Comparison of ENCODE assay signal across 16 cellular contexts in the genomic region with DNA sequence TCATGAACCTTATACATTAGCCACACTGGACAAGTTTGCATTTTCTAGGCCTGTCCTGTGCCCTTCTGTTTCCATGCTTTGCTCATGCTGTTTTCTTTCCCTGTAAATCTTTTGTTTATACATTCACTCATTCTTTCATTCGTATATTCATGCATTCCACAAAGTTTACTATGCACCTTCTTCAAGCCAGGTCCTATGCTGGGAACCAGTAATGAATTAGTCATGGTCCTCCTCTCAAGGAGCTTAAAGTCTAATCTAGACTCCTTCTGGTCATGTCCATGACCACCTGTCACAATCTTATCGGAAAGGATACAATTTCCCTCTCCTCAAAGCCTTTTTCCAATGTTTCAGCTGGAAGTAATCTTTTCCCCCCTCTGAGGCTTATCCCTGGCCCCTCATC. TPM values are rescaled to one million over a fixed set of nuclear protein-coding genes. Genes with fewer than 3 reads are reported as not detected.
DNase-seq lines count a peak whose midpoint lies in the region; ATAC-seq, FAIRE-seq and TF ChIP-seq lines count a peak whose summit lies in the region.
"Had no signal": no experiment of that assay in that cellular context is flagged by ENCODE, and none has a peak within 500 bp of the region (broad histone marks: within the 10 kb centered on the region; RNA-seq: fewer than 3 reads in every experiment).

No MANE protein-coding gene starts in this region.

- no peak overlapping the region for H4K91ac ChIP-seq in IMR-90 (ENCODE audit: insufficient read depth, low read depth, low read length)

- TF ChIP-seq RAD21 in IMR-90 (IDR thresholded peaks at IDR 0.05; ENCODE audit: low read length), result no peak

- H3K9ac ChIP-seq in IMR-90 (ENCODE audit: low read depth, low read length), result no peak overlapping the region
- no peak overlapping the region for H3K9ac ChIP-seq in astrocyte (ENCODE audit: low read length)

- H2AFZ ChIP-seq in IMR-90 (replicated peaks; ENCODE audit: low read length, poor library complexity), result no peak overlapping the region
- no peak overlapping the region for H2AFZ ChIP-seq in astrocyte (ENCODE audit: low read depth, low read length)

- no peak overlapping the region for H2BK20ac ChIP-seq in IMR-90 (ENCODE audit: low read depth, low read length)

- CTCF ChIA-PET in IMR-90 (lab: Yijun Ruan, JAX), result interaction anchor here (1.1 to 2.1 kb wide), 2 partner anchors 195 to 217 kb away, joined by 3 to 7 read pairs; no protein-coding TSS in a partner anchor

- POLR2A ChIA-PET in IMR-90 (lab: Charles Lee; ENCODE audit: unreplicated experiment), result no interaction called here

- no peak for FAIRE-seq in astrocyte (lab: Jason Lieb, UNC)
- FAIRE-seq: A549, GM12878 had no signal

- no peak overlapping the region for H2AK5ac ChIP-seq in IMR-90 (ENCODE audit: low read depth, low read length)

- H3K79me2 ChIP-seq in astrocyte (ENCODE audit: insufficient read depth, low read length), result no peaks in the 10 kb centered on the region

- no peaks in the 10 kb centered on the region for H3K9me3 Mint-ChIP-seq in activated naive CD4-positive, alpha-beta T cell treated with anti-CD3 and anti-CD28 coated beads, Interleukin-2, amount 50 U/mL, for 24 hours
- no peaks in the 10 kb centered on the region for H3K9me3 Mint-ChIP-seq in astrocyte (ENCODE audit: unreplicated experiment)
- H3K9me3 Mint-ChIP-seq: CD4-positive, alpha-beta memory T cell had no signal

- no peaks in the 10 kb centered on the region for H3K9me1 ChIP-seq in IMR-90 (ENCODE audit: insufficient read depth, low read length)

- TF ChIP-seq CTCF in IMR-90 (conservative IDR thresholded peaks at IDR 0.05; ENCODE audit: low read depth, low read length) (no peak), astrocyte (IDR thresholded peaks at IDR 0.05; ENCODE audit: insufficient read depth, low read depth, low read length) (no peak), lower lobe of right lung (IDR thresholded peaks at IDR 0.05) (no peak)

- no peaks in the 10 kb centered on the region for H4K20me1 ChIP-seq in IMR-90 (ENCODE audit: insufficient read depth, low read length)
- peaks cover 6% of the 10 kb centered on the region for H4K20me1 ChIP-seq in astrocyte (ENCODE audit: insufficient read depth, low read length)

- intact Hi-C loops in IMR-90 (cut with micrococcal nuclease) (no loop called here), lower lobe of right lung (cut with DNase I) (no loop called here)

- H3K56ac ChIP-seq in IMR-90 (ENCODE audit: extremely low read depth, insufficient read depth, low read length), result no peak overlapping the region

- H3K27me3 Mint-ChIP-seq in activated naive CD4-positive, alpha-beta T cell treated with anti-CD3 and anti-CD28 coated beads, Interleukin-2, amount 50 U/mL, for 24 hours, result peaks cover 7% of the 10 kb centered on the region
- peaks cover 26% of the 10 kb centered on the region for H3K27me3 Mint-ChIP-seq in astrocyte (ENCODE audit: low read depth, unreplicated experiment)

- H2BK120ac ChIP-seq in IMR-90 (ENCODE audit: low read depth, low read length), result no peak overlapping the region

- BruUV-seq in IMR-90 (replicated peaks; lab: Mats Ljungman, UMichigan), result no TSS peak

- no peak overlapping the region for H2AK9ac ChIP-seq in IMR-90 (replicated peaks; ENCODE audit: low read depth, low read length, poor library complexity)

- H3K14ac ChIP-seq in IMR-90 (replicated peaks; ENCODE audit: low read depth, low read length), result no peak overlapping the region

- H3K4me1 Mint-ChIP-seq in activated naive CD4-positive, alpha-beta T cell treated with anti-CD3 and anti-CD28 coated beads, Interleukin-2, amount 50 U/mL, for 24 hours, result peaks cover 18% of the 10 kb centered on the region
- peaks cover 19% of the 10 kb centered on the region for H3K4me1 Mint-ChIP-seq in astrocyte (ENCODE audit: low read depth, unreplicated experiment)

- no peaks in the 10 kb centered on the region for H3K36me3 Mint-ChIP-seq in activated naive CD4-positive, alpha-beta T cell treated with anti-CD3 and anti-CD28 coated beads, Interleukin-2, amount 50 U/mL, for 24 hours
- peaks cover 2% of the 10 kb centered on the region for H3K36me3 Mint-ChIP-seq in astrocyte (ENCODE audit: low read depth, unreplicated experiment)
- H3K36me3 Mint-ChIP-seq: CD4-positive, alpha-beta memory T cell had no signal

- H3K4me3 ChIP-seq in IMR-90 (ENCODE audit: insufficient read depth, low read depth, low read length) (no peak overlapping the region), astrocyte (ENCODE audit: insufficient read depth, low read depth, low read length) (no peak overlapping the region), lower lobe of right lung (no peak overlapping the region)
- H3K4me3 ChIP-seq: A549, GM12878, HAP-1 had no signal

- no peak overlapping the region for H3K18ac ChIP-seq in IMR-90 (ENCODE audit: low read depth, low read length)

- no peak overlapping the region for H3K23ac ChIP-seq in IMR-90 (ENCODE audit: low read depth, low read length)

- H3K27ac ChIP-seq in IMR-90 (ENCODE audit: insufficient read depth, low read length), result no peak overlapping the region
- no peak overlapping the region for H3K27ac ChIP-seq in astrocyte (ENCODE audit: low read depth, low read length)
- H3K27ac ChIP-seq in lower lobe of right lung, result no peak overlapping the region
- H3K27ac ChIP-seq: 22Rv1, A549, C4-2B had no signal

- H3K9me3 ChIP-seq in IMR-90 (ENCODE audit: control insufficient read depth, insufficient read depth, low read length) (no peaks in the 10 kb centered on the region), astrocyte (ENCODE audit: insufficient read depth, low read depth, low read length) (no peaks in the 10 kb centered on the region), lower lobe of right lung (no peaks in the 10 kb centered on the region)
- H3K9me3 ChIP-seq: A549, HAP-1 had no signal

- no peak overlapping the region for H4K8ac ChIP-seq in IMR-90 (ENCODE audit: low read depth in 2 of 2, low read length in 2 of 2)

- no peaks in the 10 kb centered on the region for H3K36me3 ChIP-seq in IMR-90 (ENCODE audit: control insufficient read depth, insufficient read depth, low read length)
- H3K36me3 ChIP-seq in astrocyte (ENCODE audit: insufficient read depth, low read length), result no peaks in the 10 kb centered on the region
- H3K36me3 ChIP-seq in lower lobe of right lung, result no peaks in the 10 kb centered on the region
- H3K36me3 ChIP-seq: HAP-1 had no signal

- no peak overlapping the region for H3K4ac ChIP-seq in IMR-90 (ENCODE audit: low read depth, low read length)

- DNase-seq in activated naive CD4-positive, alpha-beta T cell treated with Interleukin-2 at 50 U/mL for 16 hours, result no peak
- peak; percentile 31 for DNase-seq in IMR-90
- DNase-seq in astrocyte (ENCODE audit: low read depth), result peak; percentile 10
- no peak for DNase-seq in lower lobe of right lung
- DNase-seq in activated CD4-positive, alpha-beta T cell treated with anti-CD3 and anti-CD28 coated beads, Interleukin-2, amount 50 U/mL, for 1 hour, result no peak
- DNase-seq: AML-193, DMS153, DMS79 had no signal

- no peak for TF ChIP-seq POLR2A in IMR-90 (IDR thresholded peaks at IDR 0.05; ENCODE audit: low read depth, low read length)

- WGBS in IMR-90 (ENCODE audit: extremely low coverage in 2 of 2, insufficient read length in 1 of 2), 2 experiments, result no CpG with 5 or more reads among the region's 2 CpGs

- dilution Hi-C loops in IMR-90 (cut with HindIII; ENCODE audit: low sequenced_read_pairs, unreplicated experiment), result no loop called here

- H3K27ac Mint-ChIP-seq in activated naive CD4-positive, alpha-beta T cell treated with anti-CD3 and anti-CD28 coated beads, Interleukin-2, amount 50 U/mL, for 24 hours, result peak overlapping the region; percentile 11
- H3K27ac Mint-ChIP-seq in astrocyte (ENCODE audit: unreplicated experiment), result no peak overlapping the region
- H3K27ac Mint-ChIP-seq: CD4-positive, alpha-beta memory T cell had no signal

- no peak overlapping the region for H3K4me3 Mint-ChIP-seq in activated naive CD4-positive, alpha-beta T cell treated with anti-CD3 and anti-CD28 coated beads, Interleukin-2, amount 50 U/mL, for 24 hours
- H3K4me3 Mint-ChIP-seq in astrocyte (ENCODE audit: unreplicated experiment), result no peak overlapping the region

- H3K4me2 ChIP-seq in IMR-90 (ENCODE audit: low read depth, low read length) (no peak overlapping the region), astrocyte (ENCODE audit: low read length) (no peak overlapping the region)
- H3K4me2 ChIP-seq: A549 had no signal

- in situ Hi-C loops in IMR-90 (cut with MboI; ENCODE audit: low sequenced_read_pairs), result no loop called here

- H2BK15ac ChIP-seq in IMR-90 (ENCODE audit: low read depth, low read length), result no peak overlapping the region

- H3K4me1 ChIP-seq in IMR-90 (ENCODE audit: control insufficient read depth, insufficient read depth, low read length) (peaks cover 3% of the 10 kb centered on the region), astrocyte (ENCODE audit: insufficient read depth, low read length) (peaks cover 17% of the 10 kb centered on the region), lower lobe of right lung (no peaks in the 10 kb centered on the region)
- H3K4me1 ChIP-seq: HAP-1 had no signal

- no peaks in the 10 kb centered on the region for H3K79me1 ChIP-seq in IMR-90 (ENCODE audit: low read depth in 1 of 2, low read length in 2 of 2)

- ATAC-seq in IMR-90 (ENCODE audit: low read depth), result no peak
- ATAC-seq in GM21786 (IDR thresholded peaks at IDR 0.05; ENCODE audit: unreplicated experiment), result no peak
- ATAC-seq in lower lobe of right lung, result no peak
- ATAC-seq: A549 had no signal

- H3K27me3 ChIP-seq in IMR-90 (ENCODE audit: control insufficient read depth, insufficient read depth, low read length) (peaks cover 10% of the 10 kb centered on the region), astrocyte (ENCODE audit: insufficient read depth, low read length) (peaks cover 26% of the 10 kb centered on the region), lower lobe of right lung (ENCODE audit: low read depth) (peaks cover under 1% of the 10 kb centered on the region)

- no peak overlapping the region for H2BK5ac ChIP-seq in IMR-90 (ENCODE audit: low read depth, low read length, poor library complexity, severe bottlenecking)

- H4K5ac ChIP-seq in IMR-90 (ENCODE audit: low read depth, low read length), result no peak overlapping the region

TF ChIP-seq in IMR-90, 13 proteins besides CTCF, POLR2A, EP300 and RAD21 (continues in another document):
- no peak for TF ChIP-seq USF2 (IDR thresholded peaks at IDR 0.05; ENCODE audit: low read depth, low read length)
- TF ChIP-seq CHD1 (IDR thresholded peaks at IDR 0.05; ENCODE audit: low read depth, low read length), result no peak
- TF ChIP-seq RFX5 (IDR thresholded peaks at IDR 0.05; ENCODE audit: low read depth, low read length), result no peak

RNA-seq across cellular contexts. Expression of gene XPA, which starts 9.1 kb away (rescaled TPM):
- total RNA-seq in IMR-90 (2012; rRNA removed) (1.4 and 4.4 TPM in 2 replicates), astrocyte (7.7 and 9.8 TPM in 2 replicates), lower lobe of right lung (11.3 TPM)
- 1.9 and 2.2 TPM in 2 replicates for polyA plus RNA-seq in IMR-90 (2012; rRNA removed)
- 1.2 and 1.5 TPM in 2 replicates for polyA plus RNA-seq in IMR-90 (2012; cell fraction: cytosol; rRNA removed)
- polyA plus RNA-seq in IMR-90 (2012; cell fraction: nucleus; rRNA removed; ENCODE audit: low replicate concordance), result 0.65 and 1.9 TPM in 2 replicates

Comparison
In these comparisons a context has a peak if more than half of its experiments do, and no peak if none do; other contexts are left out.
1. DNase-seq: peak in IMR-90 (single experiment) and astrocyte (single experiment); none in activated naive CD4-positive, alpha-beta T cell treated with Interleukin-2 at 50 U/mL for 16 hours (single experiment), lower lobe of right lung (single experiment) and activated CD4-positive, alpha-beta T cell treated with anti-CD3 and anti-CD28 coated beads, Interleukin-2, amount 50 U/mL, for 1 hour (single experiment).